Comparison of ENCODE assay signal across 1 cellular context in genomic region chr17:29929544-29930398, GRCh38.
TF ChIP-seq lines count a peak whose summit lies in the region.

TSS of gene SSH2 (minus strand) at chr17:29930228. CDS start at chr17:29930000, 228 bp downstream.

TF ChIP-seq in HepG2, 621 proteins besides CTCF, POLR2A, EP300 and RAD21 (continued from another document and continues in another):
- TF ChIP-seq ATF6 (CRISPR knock-in tag; conservative IDR thresholded peaks at IDR 0.05), result no peak
- no peak for TF ChIP-seq AKNA (CRISPR knock-in tag; IDR thresholded peaks at IDR 0.05; ENCODE audit: borderline replicate concordance)
- no peak for TF ChIP-seq FOXO4 (CRISPR knock-in tag; conservative IDR thresholded peaks at IDR 0.05)
- no peak for TF ChIP-seq ATF5 (CRISPR knock-in tag; IDR thresholded peaks at IDR 0.05; ENCODE audit: low read depth)
- no peak for TF ChIP-seq ZNF296 (CRISPR knock-in tag; conservative IDR thresholded peaks at IDR 0.05)
- no peak for TF ChIP-seq CREB1 (IDR thresholded peaks at IDR 0.05)
- no peak for TF ChIP-seq CREB1 (CRISPR knock-in tag; IDR thresholded peaks at IDR 0.05)
- no peak for TF ChIP-seq ZMYM3 (CRISPR knock-in tag; IDR thresholded peaks at IDR 0.05)
- 0 out of 2 replicates have a peak, but pooled peaks have one; percentile 36 for TF ChIP-seq REL (CRISPR knock-in tag; conservative IDR thresholded peaks at IDR 0.05)
- TF ChIP-seq ELF3 (CRISPR knock-in tag; IDR thresholded peaks at IDR 0.05), result peak; percentile 28; the same call in 1 of the 2 replicates
- TF ChIP-seq ZNF280B (CRISPR knock-in tag; IDR thresholded peaks at IDR 0.05; ENCODE audit: borderline replicate concordance), result peak; percentile 22; the same call in 1 of the 2 replicates
- TF ChIP-seq ZBTB7B (CRISPR knock-in tag; IDR thresholded peaks at IDR 0.05), result no peak; the same call in 1 of the 2 replicates
- TF ChIP-seq ZNF564 (CRISPR knock-in tag; IDR thresholded peaks at IDR 0.05), result 0 out of 2 replicates have a peak, but pooled peaks have one; percentile 45
- no peak for TF ChIP-seq ZNF549 (CRISPR knock-in tag; IDR thresholded peaks at IDR 0.05)
- no peak for TF ChIP-seq EEA1 (CRISPR knock-in tag; IDR thresholded peaks at IDR 0.05; ENCODE audit: borderline replicate concordance)
- no peak for TF ChIP-seq ZBTB40 (IDR thresholded peaks at IDR 0.05)
- no peak for TF ChIP-seq ZBTB40 (CRISPR knock-in tag; IDR thresholded peaks at IDR 0.05)
- TF ChIP-seq HMGA1 (CRISPR knock-in tag; conservative IDR thresholded peaks at IDR 0.05), result no peak
- TF ChIP-seq SNAI1 (CRISPR knock-in tag; IDR thresholded peaks at IDR 0.05; ENCODE audit: borderline replicate concordance), result no peak
- no peak; the same call in 1 of the 2 replicates for TF ChIP-seq TOE1 (CRISPR knock-in tag; IDR thresholded peaks at IDR 0.05)
- no peak for TF ChIP-seq DZIP1 (CRISPR knock-in tag; IDR thresholded peaks at IDR 0.05)
- TF ChIP-seq ZNF343 (CRISPR knock-in tag; IDR thresholded peaks at IDR 0.05), result no peak
- no peak for TF ChIP-seq ZNF326 (CRISPR knock-in tag; IDR thresholded peaks at IDR 0.05; ENCODE audit: borderline replicate concordance)
- 0 out of 2 replicates have a peak, but pooled peaks have one; percentile 50 for TF ChIP-seq JUND (CRISPR knock-in tag; IDR thresholded peaks at IDR 0.05)
- no peak for TF ChIP-seq ZNF260 (CRISPR knock-in tag; IDR thresholded peaks at IDR 0.05; ENCODE audit: borderline replicate concordance, low read depth)
- no peak for TF ChIP-seq ZNF460 (CRISPR knock-in tag; IDR thresholded peaks at IDR 0.05; ENCODE audit: borderline replicate concordance)
- TF ChIP-seq ESRRA (CRISPR knock-in tag; IDR thresholded peaks at IDR 0.05; ENCODE audit: low read depth), result no peak
- no peak; the same call in 1 of the 2 replicates for TF ChIP-seq ZNF839 (CRISPR knock-in tag; IDR thresholded peaks at IDR 0.05; ENCODE audit: borderline replicate concordance)
- TF ChIP-seq MYNN (CRISPR knock-in tag; IDR thresholded peaks at IDR 0.05; ENCODE audit: low read depth), result no peak
- TF ChIP-seq THYN1 (CRISPR knock-in tag; IDR thresholded peaks at IDR 0.05; ENCODE audit: borderline replicate concordance, low read depth), result no peak
- no peak for TF ChIP-seq TCF7L2 (IDR thresholded peaks at IDR 0.05; ENCODE audit: low read depth, low read length)
- TF ChIP-seq ZNF12 (CRISPR knock-in tag; IDR thresholded peaks at IDR 0.05), result no peak
- 0 out of 2 replicates have a peak, but pooled peaks have one; percentile 37 for TF ChIP-seq ZNF761 (CRISPR knock-in tag; conservative IDR thresholded peaks at IDR 0.05)
- TF ChIP-seq PLSCR1 (CRISPR knock-in tag; IDR thresholded peaks at IDR 0.05; ENCODE audit: borderline replicate concordance), result no peak
- no peak for TF ChIP-seq ARID2 (CRISPR knock-in tag; IDR thresholded peaks at IDR 0.05; ENCODE audit: borderline replicate concordance)
- peak; percentile 71; the same call in 1 of the 2 replicates for TF ChIP-seq ZNF205 (CRISPR knock-in tag; IDR thresholded peaks at IDR 0.05)
